Comparison of ENCODE assay signal across 8 cellular contexts in genomic region chr7:127252736-127253288, GRCh38. TPM values are rescaled to one million over a fixed set of nuclear protein-coding genes. Genes with fewer than 3 reads are reported as not detected.
DNase-seq lines count a peak whose midpoint lies in the region; ATAC-seq and TF ChIP-seq lines count a peak whose summit lies in the region.

Gene GRM8, minus strand, starts transcription at chr7:127252941.

- H3K14ac ChIP-seq in mesenchymal stem cell (ENCODE audit: low read length in 2 of 2), result peak within 1 kb of the TSS in 1 of 2 experiments; percentile 46

- H2BK5ac ChIP-seq in mesenchymal stem cell (ENCODE audit: low read depth, low read length, poor library complexity, severe bottlenecking), result no peak within 1 kb of the TSS

- no peak for TF ChIP-seq POLR2A in suprapubic skin (IDR thresholded peaks at IDR 0.05)

- peak within 1 kb of the TSS; percentile 97 for H3K4me2 ChIP-seq in mesenchymal stem cell (ENCODE audit: low read length, poor library complexity, severe bottlenecking)

- peak; percentile 26 for ATAC-seq in GM18867 (IDR thresholded peaks at IDR 0.05; ENCODE audit: unreplicated experiment)
- no peak for ATAC-seq in GM18873 (IDR thresholded peaks at IDR 0.05; ENCODE audit: low FRiP score, unreplicated experiment)

- H3K9ac ChIP-seq in endocrine pancreas (ENCODE audit: control insufficient read depth, insufficient read depth, low read length), result peak within 1 kb of the TSS; percentile 57
- H3K9ac ChIP-seq in mesenchymal stem cell (ENCODE audit: low read length), result peak within 1 kb of the TSS; percentile 37

- H3K27me3 ChIP-seq in MG63, result peaks cover 47% of the 10 kb centered on the region
- peaks cover 5% of the 10 kb centered on the region for H3K27me3 ChIP-seq in endocrine pancreas (ENCODE audit: control insufficient read depth, insufficient read depth, low read length)
- peaks cover 69 to 78% of the 10 kb centered on the region in 2 experiments for H3K27me3 ChIP-seq in mesenchymal stem cell (ENCODE audit: control insufficient read depth in 1 of 2, insufficient read depth in 1 of 2, low read length in 2 of 2)
- H3K27me3 ChIP-seq in suprapubic skin, result peaks cover 61% of the 10 kb centered on the region

- no peaks in the 10 kb centered on the region for H3K79me1 ChIP-seq in mesenchymal stem cell (replicated peaks; ENCODE audit: low read length, poor library complexity, severe bottlenecking)

- H3K18ac ChIP-seq in mesenchymal stem cell (ENCODE audit: low read depth in 1 of 2, low read length in 2 of 2), result no peak within 1 kb of the TSS

- H3K4me1 ChIP-seq in endocrine pancreas (ENCODE audit: control insufficient read depth, insufficient read depth, low read length) (peaks cover 7% of the 10 kb centered on the region), mesenchymal stem cell (ENCODE audit: control insufficient read depth, insufficient read depth, low read depth, low read length) (peaks cover 22% of the 10 kb centered on the region), suprapubic skin (peaks cover 24% of the 10 kb centered on the region)

- peak; percentile 34; the same call in 1 of the 2 replicates for TF ChIP-seq CTCF in VCaP (conservative IDR thresholded peaks at IDR 0.05)
- TF ChIP-seq CTCF in suprapubic skin (IDR thresholded peaks at IDR 0.05), result no peak

- peak within 1 kb of the TSS in 1 of 2 experiments; percentile 6 for H3K23ac ChIP-seq in mesenchymal stem cell (ENCODE audit: low read length in 2 of 2)

- no peak within 1 kb of the TSS for H3K4ac ChIP-seq in mesenchymal stem cell (ENCODE audit: low read depth in 1 of 2, low read length in 2 of 2)

- WGBS in mesenchymal stem cell, result under 1% methylated on average over 58 of the region's 66 CpGs
- whole genome bisulfite sequencing in suprapubic skin, result 0% methylated on average over 2 of the region's 66 CpGs

- DNase-seq in AG08395 (ENCODE audit: low spot score) (peak; percentile 30), MG63 (peak; percentile 46), mesenchymal stem cell (peak; percentile 44), suprapubic skin (ENCODE audit: low spot score in 2 of 2) (no peak)

- H2AFZ ChIP-seq in mesenchymal stem cell (ENCODE audit: low read depth, low read length), result peak within 1 kb of the TSS; percentile 90

- H2BK15ac ChIP-seq in mesenchymal stem cell (ENCODE audit: low read depth, poor library complexity, severe bottlenecking), result no peak within 1 kb of the TSS

- H3K27ac ChIP-seq in VCaP (peak within 1 kb of the TSS; percentile 48; the same call in 1 of the 2 replicates), mesenchymal stem cell (ENCODE audit: low read length, poor library complexity, severe bottlenecking) (no peak within 1 kb of the TSS), suprapubic skin (no peak within 1 kb of the TSS)

- peak within 1 kb of the TSS; percentile 14 for H4K8ac ChIP-seq in mesenchymal stem cell (ENCODE audit: low read length)

- no peak within 1 kb of the TSS for H4K91ac ChIP-seq in mesenchymal stem cell (ENCODE audit: low read length)

- H3K36me3 ChIP-seq in MG63 (no peaks in the 10 kb centered on the region), endocrine pancreas (ENCODE audit: control insufficient read depth, insufficient read depth, low read length) (no peaks in the 10 kb centered on the region), mesenchymal stem cell (ENCODE audit: control insufficient read depth in 1 of 2, insufficient read depth in 2 of 2, low read depth in 1 of 2, low read length in 2 of 2) (no peaks in the 10 kb centered on the region), suprapubic skin (no peaks in the 10 kb centered on the region)

- no peak within 1 kb of the TSS for H2BK120ac ChIP-seq in mesenchymal stem cell (ENCODE audit: low read depth, low read length)

- H3K9me3 ChIP-seq in MG63 (no peaks in the 10 kb centered on the region), endocrine pancreas (ENCODE audit: control insufficient read depth, low read length) (no peaks in the 10 kb centered on the region), mesenchymal stem cell (ENCODE audit: control insufficient read depth, low read length) (no peaks in the 10 kb centered on the region), suprapubic skin (no peaks in the 10 kb centered on the region)

- H3K4me3 ChIP-seq in MG63 (peak within 1 kb of the TSS; percentile 51), endocrine pancreas (ENCODE audit: control insufficient read depth, insufficient read depth, low read length) (peak within 1 kb of the TSS; percentile 15), mesenchymal stem cell (ENCODE audit: insufficient read depth in 1 of 2, low read depth in 1 of 2, low read length in 2 of 2) (peak within 1 kb of the TSS; percentile 69 to 85), suprapubic skin (peak within 1 kb of the TSS; percentile 73)

- H2AK5ac ChIP-seq in mesenchymal stem cell (ENCODE audit: low read length, severe bottlenecking), result no peak within 1 kb of the TSS

- no peak for TF ChIP-seq EP300 in suprapubic skin (IDR thresholded peaks at IDR 0.05)

- H2BK12ac ChIP-seq in mesenchymal stem cell (ENCODE audit: low read length in 2 of 2), result no peak within 1 kb of the TSS

RNA-seq across cellular contexts. Expression of gene GRM8, which starts in this region (rescaled TPM):
- total RNA-seq in MG63 (2014; rRNA removed; shearing (Covaris generic); ENCODE audit: low replicate concordance), result not detected in 2 replicates
- not detected for polyA plus RNA-seq in mesenchymal stem cell (2013, experiment 1 of 2)
- 0.04 TPM for polyA plus RNA-seq in mesenchymal stem cell (2013, experiment 2 of 2)
- not detected for total RNA-seq in suprapubic skin

Comparison
In these comparisons a context has a peak if more than half of its experiments do, and no peak if none do; other contexts are left out.
1. Peak in DNase-seq and H3K4me3 ChIP-seq in MG63; RNA of the gene not detected or under 1 TPM.
2. DNase-seq: peak in AG08395 (single experiment) and mesenchymal stem cell (single experiment); none in suprapubic skin (0 of 2).
3. H3K4me3 ChIP-seq: peak in every context shown above with its lines; median percentile 77 in mesenchymal stem cell; 73 in suprapubic skin; 51 in MG63; 15 in endocrine pancreas.